2 cellular contexts compared by ENCODE assay signal in genomic region chr22:21867528-21868266, GRCh38.
TF ChIP-seq lines count a peak whose summit lies in the region.

MAPK1 (minus strand) TSS chr22:21867645; CDS start chr22:21867440, 205 bp downstream.

TF ChIP-seq in HCT116, 20 proteins besides CTCF, POLR2A, EP300 and RAD21 (continued from another document):
- TF ChIP-seq REST (IDR thresholded peaks at IDR 0.05; ENCODE audit: low read depth), result no peak
- TF ChIP-seq YY1 (IDR thresholded peaks at IDR 0.05; ENCODE audit: extremely low read depth, insufficient replicate concordance, low read depth, low read length), result peak; percentile 40

TF ChIP-seq in SK-N-SH treated with all-trans-retinoic acid at 6 μM for 48 hours, 23 proteins besides CTCF, POLR2A, EP300 and RAD21 (continued from another document):
- TF ChIP-seq PPARA (CRISPR knock-in tag; IDR thresholded peaks at IDR 0.05; ENCODE audit: borderline replicate concordance), result peak; percentile 50; the same call in 1 of the 2 replicates
TF ChIP-seq in SK-N-SH treated with all-trans-retinoic acid at 6 μM for 48 hours: peak in this region for 3.
